In the genomic region with DNA sequence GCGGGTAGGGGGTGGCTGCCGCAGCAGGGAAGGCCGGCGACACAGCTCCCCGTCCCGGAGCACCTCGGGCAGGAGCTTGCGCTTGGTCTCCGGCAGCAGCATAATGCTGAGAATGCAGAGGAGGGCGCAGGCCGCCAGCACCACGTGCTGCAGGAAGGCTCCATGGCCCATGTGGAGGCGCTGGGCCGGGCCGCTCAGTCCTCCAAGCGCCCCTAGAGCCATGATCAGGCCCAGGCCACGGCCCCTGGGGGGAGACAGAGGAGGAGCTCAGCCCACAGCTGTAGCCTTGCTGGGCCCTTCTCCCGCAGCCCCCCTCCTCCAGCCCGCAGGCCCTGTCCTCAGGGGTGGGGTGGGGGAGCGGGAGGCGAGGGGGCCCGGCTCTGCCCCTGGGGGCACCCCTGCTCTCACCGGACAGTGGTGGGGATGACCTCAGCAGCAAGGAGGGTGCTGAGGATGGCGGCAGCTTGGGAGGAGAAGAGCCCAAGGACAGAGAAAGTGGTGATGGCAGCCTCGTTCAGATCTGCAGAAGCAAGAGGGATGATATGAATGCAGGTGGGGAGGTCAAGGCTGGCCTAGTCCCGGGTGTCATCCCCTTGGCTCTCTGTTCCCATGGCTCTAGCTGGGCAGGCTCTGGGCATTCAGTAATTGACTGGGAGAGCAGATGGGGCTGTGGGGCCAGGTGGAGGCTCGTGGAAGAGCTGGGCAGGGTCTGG, we compare ENCODE assay signal across 20 cellular contexts. TPM values are rescaled to one million over a fixed set of nuclear protein-coding genes. Genes with fewer than 3 reads are reported as not detected.
DNase-seq lines count a peak whose midpoint lies in the region; ATAC-seq and TF ChIP-seq lines count a peak whose summit lies in the region.
"Had no signal": no experiment of that assay in that cellular context is flagged by ENCODE, and none has a peak within 500 bp of the region (broad histone marks: within the 10 kb centered on the region; RNA-seq: fewer than 3 reads in every experiment).

No MANE protein-coding gene starts in this region.

- peaks cover 13% of the 10 kb centered on the region for H3K27me3 Mint-ChIP-seq in stimulated activated naive CD8-positive, alpha-beta T cell treated with anti-CD3 and anti-CD28 coated beads, Interleukin-15, amount 100 ng/mL, for 72 hours

- no peak for TF ChIP-seq EP300 in tibial nerve (IDR thresholded peaks at IDR 0.05)

- DNase-seq in stimulated activated naive CD8-positive, alpha-beta T cell treated with anti-CD3 and anti-CD28 coated beads, Interleukin-15, amount 100 ng/mL, for 72 hours, result no peak
- DNase-seq in stimulated activated naive CD8-positive, alpha-beta T cell treated with anti-CD3 and anti-CD28 coated beads, Interleukin-15, Interleukin-2, amounts not matched to agents 100 U/mL and 50 U/mL, for 24 hours, result no peak
- no peak for DNase-seq in left cardiac atrium
- no peak for DNase-seq in mucosa of descending colon
- DNase-seq in T1000 (lab: John Stamatoyannopoulos, UW), result no peak
- no peak for DNase-seq in activated CD4-positive, alpha-beta T cell treated with anti-CD3 and anti-CD28 coated beads, Interleukin-2, amount 50 U/mL, for 4 hours
- no peak for DNase-seq in tibial nerve (ENCODE audit: low spot score in 2 of 2)
- DNase-seq: GM23248, HFFc6, NCI-H1092 treated with DMSO at 0.1 percent for 48 hours, NCI-H1694 treated with DMSO at 0.1 percent for 48 hours, NCI-H446, NCI-H774, PC-9 had no signal

- intact Hi-C loops in left cardiac atrium (cut with DNase I), result no loop called here
- intact Hi-C loops in mucosa of descending colon (cut with DNase I, micrococcal nuclease), result no loop called here

- H3K9me3 ChIP-seq in mucosa of descending colon, result no peaks in the 10 kb centered on the region
- H3K9me3 ChIP-seq in tibial nerve, result no peaks in the 10 kb centered on the region

- peak overlapping the region in 1 of 2 donors; percentile 62 for H3K27ac Mint-ChIP-seq in stimulated activated naive CD8-positive, alpha-beta T cell treated with anti-CD3 and anti-CD28 coated beads, Interleukin-15, amount 100 ng/mL, for 72 hours
- H3K27ac Mint-ChIP-seq: HFFc6 had no signal

- no peak for TF ChIP-seq POLR2A in tibial nerve (IDR thresholded peaks at IDR 0.05)

- no peaks in the 10 kb centered on the region for H3K27me3 ChIP-seq in tibial nerve

- 65 to 76% methylated on average over 17 of the region's 27 CpGs for WGBS in tibial nerve, 2 donors

- peak; percentile 42 for ATAC-seq in stimulated activated naive CD8-positive, alpha-beta T cell treated with anti-CD3 and anti-CD28 coated beads, Interleukin-15, amount 100 ng/mL, for 72 hours
- no peak for ATAC-seq in stimulated activated naive CD8-positive, alpha-beta T cell treated with anti-CD3 and anti-CD28 coated beads, Interleukin-15, Interleukin-2, amounts not matched to agents 100 U/mL and 50 U/mL, for 24 hours
- ATAC-seq in left cardiac atrium, result peak; percentile 7 to 30
- peak; percentile 12 for ATAC-seq in mucosa of descending colon
- no peak for ATAC-seq in HG03039 (IDR thresholded peaks at IDR 0.05; ENCODE audit: unreplicated experiment)
- ATAC-seq: GM12878 had no signal

- no peak overlapping the region for H3K27ac ChIP-seq in tibial nerve
- H3K27ac ChIP-seq: GM23248, KMS-11, PC-9 had no signal

- H3K36me3 ChIP-seq in mucosa of descending colon (ENCODE audit: low read depth), result no peaks in the 10 kb centered on the region
- peaks cover 0 to 29% (median 0%) of the 10 kb centered on the region in 3 donors for H3K36me3 ChIP-seq in tibial nerve

- TF ChIP-seq CTCF in mucosa of descending colon (IDR thresholded peaks at IDR 0.05) (no peak), tibial nerve (IDR thresholded peaks at IDR 0.05) (no peak)

- H3K4me1 Mint-ChIP-seq in stimulated activated naive CD8-positive, alpha-beta T cell treated with anti-CD3 and anti-CD28 coated beads, Interleukin-15, amount 100 ng/mL, for 72 hours, result no peaks in the 10 kb centered on the region

- H3K9me3 Mint-ChIP-seq in stimulated activated naive CD8-positive, alpha-beta T cell treated with anti-CD3 and anti-CD28 coated beads, Interleukin-15, amount 100 ng/mL, for 72 hours, result no peaks in the 10 kb centered on the region
- H3K9me3 Mint-ChIP-seq: HFFc6 had no signal

- H3K4me3 Mint-ChIP-seq in stimulated activated naive CD8-positive, alpha-beta T cell treated with anti-CD3 and anti-CD28 coated beads, Interleukin-15, amount 100 ng/mL, for 72 hours, result no peak overlapping the region
- H3K4me3 Mint-ChIP-seq: HFFc6 had no signal

- H3K4me1 ChIP-seq in mucosa of descending colon (ENCODE audit: low read depth), result peaks cover 2% of the 10 kb centered on the region
- peaks cover 0 to 9% (median 5%) of the 10 kb centered on the region in 4 donors for H3K4me1 ChIP-seq in tibial nerve

- H3K4me3 ChIP-seq in mucosa of descending colon, result no peak overlapping the region
- no peak overlapping the region for H3K4me3 ChIP-seq in tibial nerve
- H3K4me3 ChIP-seq: GM12878, GM23248, PC-9 had no signal

RNA-seq across cellular contexts. Expression of a gene that starts 5.8 kb away (rescaled TPM):
- 10 to 100 TPM; 31.4 to 34.6 TPM for total RNA-seq in left cardiac atrium
- 10 to 100 TPM in 1 of 3 donors, 1 to 10 TPM in 2; 2.3 to 35.5 (median 5.4) TPM for total RNA-seq in mucosa of descending colon
- 10 to 100 TPM; 55.9 to 91.0 (median 58.3) TPM for total RNA-seq in tibial nerve
- total RNA-seq: GM12878, MCF 10A, PC-9 had no signal

RNA-seq across cellular contexts. Expression of a gene that starts 18.1 kb away (rescaled TPM):
- 10 to 100 TPM in 1 of 2 donors, 1 to 10 TPM in 1; 5.8 to 10.3 TPM for total RNA-seq in left cardiac atrium
- 10 to 100 TPM in 1 of 3 donors, 1 to 10 TPM in 1, under 1 TPM in 1; 0.98 to 16.6 (median 3.3) TPM for total RNA-seq in mucosa of descending colon
- total RNA-seq in tibial nerve, result 10 to 100 TPM; 31.4 to 38.2 (median 34.2) TPM
- total RNA-seq: A172, G401, MCF 10A, PC-9 had no signal

RNA-seq across cellular contexts. Expression of a gene that starts 25.6 kb away (rescaled TPM):
- 10 to 100 TPM; 74.4 to 94.1 TPM for total RNA-seq in left cardiac atrium
- 100 to 1,000 TPM; 157 to 185 (median 157) TPM for total RNA-seq in mucosa of descending colon
- total RNA-seq in tibial nerve, result 10 to 100 TPM; 52.1 to 80.8 (median 64.5) TPM

RNA-seq across cellular contexts. Expression of a gene that starts 25.8 kb away (rescaled TPM):
- total RNA-seq in left cardiac atrium (not detected), mucosa of descending colon (not detected), tibial nerve (not detected)
- total RNA-seq: A172, G401, GM12878, GM23248, HFFc6, MCF 10A, PC-9 had no signal

RNA-seq across cellular contexts. Expression of a gene that starts 30.0 kb away (rescaled TPM):
- total RNA-seq in left cardiac atrium (1 to 10 TPM in 1 of 2 donors, under 1 TPM in 1; 0.44 to 1.4 TPM), mucosa of descending colon (1 to 10 TPM in 1 of 3 donors, under 1 TPM in 2; 0.58 to 3.5 (median 0.58) TPM), tibial nerve (10 to 100 TPM; 10.8 to 31.5 (median 18.3) TPM)
- total RNA-seq: A172, G401, GM12878, GM23248, HFFc6, MCF 10A, PC-9 had no signal

Comparison
In these comparisons a context has a peak if more than half of its experiments do, and no peak if none do; other contexts are left out.
1. ATAC-seq: peak in stimulated activated naive CD8-positive, alpha-beta T cell treated with anti-CD3 and anti-CD28 coated beads, Interleukin-15, amount 100 ng/mL, for 72 hours (single experiment), left cardiac atrium (2 of 2) and mucosa of descending colon (single experiment); none in stimulated activated naive CD8-positive, alpha-beta T cell treated with anti-CD3 and anti-CD28 coated beads, Interleukin-15, Interleukin-2, amounts not matched to agents 100 U/mL and 50 U/mL, for 24 hours (single experiment) and HG03039 (single experiment).